Comparison of ENCODE assay signal across 10 cellular contexts in genomic region chr2:61180686-61181085, GRCh38. TPM values are rescaled to one million over a fixed set of nuclear protein-coding genes. Genes with fewer than 3 reads are reported as not detected.
DNase-seq lines count a peak whose midpoint lies in the region; ATAC-seq, FAIRE-seq and TF ChIP-seq lines count a peak whose summit lies in the region.
"Had no signal": no experiment of that assay in that cellular context is flagged by ENCODE, and none has a peak within 500 bp of the region (broad histone marks: within the 10 kb centered on the region; RNA-seq: fewer than 3 reads in every experiment).

No MANE protein-coding gene starts in this region.

- no peak for TF ChIP-seq EP300 in GM12878 (IDR thresholded peaks at IDR 0.05; ENCODE audit: borderline replicate concordance in 1 of 2, control insufficient read depth in 1 of 2, low read depth in 2 of 2, low read length in 2 of 2)

- SMC1A ChIA-PET in GM12878 (lab: Charles Lee; ENCODE audit: uncharacterized antibody, unreplicated experiment), result no interaction called here

- no peaks in the 10 kb centered on the region for H3K27me3 ChIP-seq in cardiac muscle cell
- H3K27me3 ChIP-seq in GM12878 (replicated peaks in 1 of 2; ENCODE audit: control insufficient read depth in 2 of 2, insufficient read depth in 2 of 2, low read length in 1 of 2), result no peaks in the 10 kb centered on the region

- intact Hi-C loops in left ventricle myocardium superior (cut with micrococcal nuclease) (no loop called here), GM12878 (cut with micrococcal nuclease; ENCODE audit: unreplicated experiment) (no loop called here)

- H3K4me1 ChIP-seq in cardiac muscle cell (ENCODE audit: low read depth) (peaks cover 11% of the 10 kb centered on the region), GM12878 (ENCODE audit: control insufficient read depth, insufficient read depth, low read length) (peaks cover 14% of the 10 kb centered on the region)

- no peak; the same call in 1 of the 2 replicates for TF ChIP-seq POLR2A in GM12878 (IDR thresholded peaks at IDR 0.05; ENCODE audit: low read depth, low read length)

- no peak for DNase-seq in cardiac muscle cell (ENCODE audit: low read depth in 1 of 2, low spot score in 1 of 2)
- DNase-seq in left ventricle myocardium superior, result no peak
- DNase-seq in GM12878 (ENCODE audit: low read depth, low spot score), result no peak
- DNase-seq in mesothelial cell of epicardium (ENCODE audit: low spot score in 2 of 2, unreplicated experiment in 2 of 2), result no peak
- DNase-seq in type B pancreatic cell (ENCODE audit: extremely low spot score, unreplicated experiment), result no peak
- DNase-seq in NAMALWA (ENCODE audit: low spot score), result no peak
- no peak for DNase-seq in activated CD4-positive, alpha-beta T cell treated with anti-CD3 and anti-CD28 coated beads for 48 hours
- DNase-seq: amniotic stem cell had no signal

- H3K9me3 ChIP-seq in cardiac muscle cell (ENCODE audit: low read depth) (no peaks in the 10 kb centered on the region), GM12878 (replicated peaks; ENCODE audit: control insufficient read depth, insufficient read depth, low read length) (no peaks in the 10 kb centered on the region)

- WGBS in GM12878 (ENCODE audit: insufficient coverage, insufficient replicate concordance, low lambda C conversion rate, missing lambda C conversion rate), result 96% methylated on average over 6 of the region's 6 CpGs

- peak overlapping the region; percentile 96 for H3K4me2 ChIP-seq in GM12878 (ENCODE audit: control insufficient read depth, insufficient read depth)

- H3K79me2 ChIP-seq in GM12878 (ENCODE audit: control insufficient read depth, insufficient read depth, low read length), result peaks cover 52% of the 10 kb centered on the region

- no peak for FAIRE-seq in GM12878 (lab: Jason Lieb, UNC)

- TF ChIP-seq CTCF in cardiac muscle cell (IDR thresholded peaks at IDR 0.05; ENCODE audit: low read depth, low read length) (no peak), GM12878 (IDR thresholded peaks at IDR 0.05 in 2 of 3, conservative IDR thresholded peaks at IDR 0.05 in 1 of 3; ENCODE audit: control insufficient read depth in 2 of 3, extremely low read depth in 1 of 3, insufficient read depth in 1 of 3, low read depth in 3 of 3, low read length in 3 of 3) (no peak), mesothelial cell of epicardium (IDR thresholded peaks at IDR 0.05; ENCODE audit: unreplicated experiment) (no peak), type B pancreatic cell (conservative IDR thresholded peaks at IDR 0.05) (no peak)

- H3K27ac ChIP-seq in cardiac muscle cell (peak overlapping the region; percentile 18), GM12878 (ENCODE audit: control insufficient read depth, insufficient read depth) (no peak overlapping the region)
- H3K27ac ChIP-seq: parathyroid adenoma had no signal

- H2AFZ ChIP-seq in GM12878 (ENCODE audit: control insufficient read depth, low read depth, low read length), result no peak overlapping the region
- H2AFZ ChIP-seq: parathyroid adenoma had no signal

- H3K4me3 ChIP-seq in cardiac muscle cell, result no peak overlapping the region
- peak overlapping the region; percentile 42; the same call in 1 of the 2 replicates for H3K4me3 ChIP-seq in GM12878

- no peak for TF ChIP-seq RAD21 in GM12878 (IDR thresholded peaks at IDR 0.05; ENCODE audit: insufficient read depth, low read depth, low read length)

- H3K9ac ChIP-seq in GM12878 (ENCODE audit: control insufficient read depth, insufficient read depth, low read length), result 0 out of 2 replicates have a peak overlapping the region, but pooled peaks have one; percentile 9
- H3K9ac ChIP-seq: parathyroid adenoma had no signal

- no peak for ATAC-seq in left ventricle myocardium superior
- no peak for ATAC-seq in GM12878
- no peak for ATAC-seq in activated CD4-positive, CD25-positive, alpha-beta regulatory T cell treated with anti-CD3 and anti-CD28 coated beads, Interleukin-2, amount 50 U/mL, for 24 hours

- no TSS peak for BruUV-seq in GM12878 (replicated peaks; lab: Mats Ljungman, UMichigan)

- H3K36me3 ChIP-seq in cardiac muscle cell (peaks cover 28% of the 10 kb centered on the region), GM12878 (ENCODE audit: control insufficient read depth in 2 of 2, insufficient read depth in 2 of 2, low read length in 1 of 2) (peaks cover 7 to 21% of the 10 kb centered on the region in 2 experiments)

- in situ Hi-C loops in GM12878 (cut with MboI), result no loop called here

- POLR2A ChIA-PET in GM12878 (lab: Charles Lee), result no interaction called here

- H3K36me3 Mint-ChIP-seq in mesothelial cell of epicardium (peaks cover 38% of the 10 kb centered on the region), type B pancreatic cell (peaks cover 47% of the 10 kb centered on the region)

- peak overlapping the region; percentile 86 for H3K4me3 Mint-ChIP-seq in mesothelial cell of epicardium
- H3K4me3 Mint-ChIP-seq in type B pancreatic cell, result peak overlapping the region; percentile 69

- CTCF ChIA-PET in GM12878 (lab: Yijun Ruan, JAX), result no interaction called here

- no peaks in the 10 kb centered on the region for H3K9me3 Mint-ChIP-seq in mesothelial cell of epicardium
- no peaks in the 10 kb centered on the region for H3K9me3 Mint-ChIP-seq in type B pancreatic cell

- H3K27me3 Mint-ChIP-seq in mesothelial cell of epicardium (ENCODE audit: low read depth), result peaks cover under 1% of the 10 kb centered on the region
- H3K27me3 Mint-ChIP-seq in type B pancreatic cell, result no peaks in the 10 kb centered on the region

- RAD21 ChIA-PET in GM12878 (lab: Charles Lee; ENCODE audit: unreplicated experiment), result no interaction called here

- no peaks in the 10 kb centered on the region for H4K20me1 ChIP-seq in GM12878 (ENCODE audit: control insufficient read depth, insufficient read depth)

- H3K4me1 Mint-ChIP-seq in mesothelial cell of epicardium, result peaks cover 51% of the 10 kb centered on the region
- H3K4me1 Mint-ChIP-seq in type B pancreatic cell (ENCODE audit: unreplicated experiment), result peaks cover 44% of the 10 kb centered on the region

- H3K27ac Mint-ChIP-seq in mesothelial cell of epicardium (peak overlapping the region; percentile 82), type B pancreatic cell (peak overlapping the region; percentile 24)

TF ChIP-seq in GM12878, 131 proteins besides CTCF, POLR2A, EP300 and RAD21:
- no peak for TF ChIP-seq CHD1 (IDR thresholded peaks at IDR 0.05; ENCODE audit: low read depth, low read length)
- TF ChIP-seq ETV6 (conservative IDR thresholded peaks at IDR 0.05 in 1 of 2, IDR thresholded peaks at IDR 0.05 in 1 of 2; ENCODE audit: borderline replicate concordance in 1 of 2, low read depth in 1 of 2), result no peak

RNA-seq across cellular contexts. Expression of gene C2orf74, which starts 18.7 kb away (rescaled TPM):
- 17.1 and 17.5 TPM in 2 replicates for total RNA-seq in cardiac muscle cell
- 43.0 and 45.8 TPM in 2 replicates for polyA plus RNA-seq in cardiac muscle cell
- 28.0 TPM for total RNA-seq in left ventricle myocardium superior
- total RNA-seq in GM12878 (2013; cell fraction: nucleolus; rRNA removed), result 1.9 and 3.1 TPM in 2 replicates
- total RNA-seq in GM12878 (2014; rRNA removed), result 3.8 and 6.1 TPM in 2 replicates
- 14.9 and 16.1 TPM in 2 replicates for total RNA-seq in GM12878 (2014; rRNA removed; fragmentation: Illumina TruSeq; extraction: Trizol)
- total RNA-seq in GM12878 (2021), result 4.7 and 5.6 TPM in 2 replicates
- polyA plus RNA-seq in GM12878 (2011; ENCODE audit: low read depth), result 16.0 TPM
- 9.8 and 18.8 TPM in 2 replicates for polyA plus RNA-seq in GM12878 (2011; rRNA removed)
- 5.4 and 6.1 TPM in 2 replicates for polyA plus RNA-seq in GM12878 (2011; cell fraction: cytosol; rRNA removed)
- polyA plus RNA-seq in GM12878 (2011; cell fraction: nucleus; rRNA removed), result 3.8 and 4.1 TPM in 2 replicates
- 9.2 and 14.0 TPM in 2 replicates for polyA plus RNA-seq in GM12878 (2012)
- 15.6 and 19.1 TPM in 2 replicates for polyA plus RNA-seq in GM12878 (2014; fragmentation: Illumina TruSeq; extraction: Trizol)
- 10 to 100 TPM; 25.0 TPM for polyA plus RNA-seq in GM12878 (2014; fragmentation: Nextera tagmentation; extraction: Ambion mirVana)
- polyA plus RNA-seq in GM12878 (2014; rRNA removed), result 10.2 and 10.8 TPM in 2 replicates
- polyA plus RNA-seq in GM12878 (2016; fragmentation: Nextera tagmentation; extraction: Ambion mirVana), result 10 to 100 TPM; 15.5 to 16.3 TPM
- 1.0 and 1.5 TPM in 2 replicates for polyA minus RNA-seq in GM12878 (2011; rRNA and poly(A)+ RNA removed)
- polyA minus RNA-seq in GM12878 (2011; cell fraction: cytosol; rRNA and poly(A)+ RNA removed), result 3.6 TPM in 1 of 2 replicates, not detected in the other
- 1.1 TPM in 1 of 2 replicates, not detected in the other for polyA minus RNA-seq in GM12878 (2011; cell fraction: nucleus; rRNA and poly(A)+ RNA removed)
- total RNA-seq in mesothelial cell of epicardium, result 6.0 to 6.6 TPM (median 6.0 TPM) in 3 replicates
- total RNA-seq in type B pancreatic cell (ENCODE audit: low replicate concordance), result 8.7 and 13.1 TPM in 2 replicates
